In genomic region chr9:127384016-127384730, GRCh38 we compare ENCODE assay signal across 13 cellular contexts.
"Had no signal": no experiment of that assay in that cellular context is flagged by ENCODE, and none has a peak within 500 bp of the region (broad histone marks: within the 10 kb centered on the region; RNA-seq: fewer than 3 reads in every experiment).

No MANE protein-coding gene starts in this region.

- H3K27ac Mint-ChIP-seq: activated CD8-positive, alpha-beta T cell treated with anti-CD3 and anti-CD28 coated beads for 36 hours; activated naive CD8-positive, alpha-beta T cell treated with anti-CD3 and anti-CD28 coated beads for 36 hours; immature natural killer cell had no signal

- H3K27ac ChIP-seq: breast epithelium, esophagus muscularis mucosa had no signal

- H3K4me1 ChIP-seq: breast epithelium had no signal

- DNase-seq: activated CD4-positive, alpha-beta T cell treated with anti-CD3 and anti-CD28 coated beads for 4 hours; activated CD8-positive, alpha-beta T cell treated with anti-CD3 and anti-CD28 coated beads for 36 hours; activated naive CD8-positive, alpha-beta T cell treated with anti-CD3 and anti-CD28 coated beads for 36 hours; immature natural killer cell; left cardiac atrium; mammary epithelial cell; mucosa of descending colon; naive thymus-derived CD8-positive, alpha-beta T cell; stimulated activated CD4-positive, alpha-beta T cell treated with anti-CD3 and anti-CD28 coated beads, Interleukin-2, amount 100 ng/mL, for 48 hours; stimulated activated naive CD4-positive, alpha-beta T cell treated with Interleukin-2 at 50 U/mL for 16 hours; T-helper 9 cell had no signal

- H3K27me3 ChIP-seq: breast epithelium, esophagus muscularis mucosa had no signal

- H3K9me3 ChIP-seq: breast epithelium, mucosa of descending colon had no signal

- ATAC-seq: activated CD8-positive, alpha-beta T cell treated with anti-CD3 and anti-CD28 coated beads for 36 hours; left cardiac atrium; mucosa of descending colon; naive thymus-derived CD8-positive, alpha-beta T cell had no signal

- H3K36me3 Mint-ChIP-seq: activated naive CD8-positive, alpha-beta T cell treated with anti-CD3 and anti-CD28 coated beads for 36 hours had no signal

- H3K9me3 Mint-ChIP-seq: activated naive CD8-positive, alpha-beta T cell treated with anti-CD3 and anti-CD28 coated beads for 36 hours had no signal

- H3K4me3 ChIP-seq: breast epithelium, esophagus muscularis mucosa, mucosa of descending colon had no signal

- H3K4me3 Mint-ChIP-seq: activated CD8-positive, alpha-beta T cell treated with anti-CD3 and anti-CD28 coated beads for 36 hours; activated naive CD8-positive, alpha-beta T cell treated with anti-CD3 and anti-CD28 coated beads for 36 hours; immature natural killer cell; naive thymus-derived CD8-positive, alpha-beta T cell had no signal

- H3K36me3 ChIP-seq: breast epithelium, esophagus muscularis mucosa had no signal
